In the genomic region with DNA sequence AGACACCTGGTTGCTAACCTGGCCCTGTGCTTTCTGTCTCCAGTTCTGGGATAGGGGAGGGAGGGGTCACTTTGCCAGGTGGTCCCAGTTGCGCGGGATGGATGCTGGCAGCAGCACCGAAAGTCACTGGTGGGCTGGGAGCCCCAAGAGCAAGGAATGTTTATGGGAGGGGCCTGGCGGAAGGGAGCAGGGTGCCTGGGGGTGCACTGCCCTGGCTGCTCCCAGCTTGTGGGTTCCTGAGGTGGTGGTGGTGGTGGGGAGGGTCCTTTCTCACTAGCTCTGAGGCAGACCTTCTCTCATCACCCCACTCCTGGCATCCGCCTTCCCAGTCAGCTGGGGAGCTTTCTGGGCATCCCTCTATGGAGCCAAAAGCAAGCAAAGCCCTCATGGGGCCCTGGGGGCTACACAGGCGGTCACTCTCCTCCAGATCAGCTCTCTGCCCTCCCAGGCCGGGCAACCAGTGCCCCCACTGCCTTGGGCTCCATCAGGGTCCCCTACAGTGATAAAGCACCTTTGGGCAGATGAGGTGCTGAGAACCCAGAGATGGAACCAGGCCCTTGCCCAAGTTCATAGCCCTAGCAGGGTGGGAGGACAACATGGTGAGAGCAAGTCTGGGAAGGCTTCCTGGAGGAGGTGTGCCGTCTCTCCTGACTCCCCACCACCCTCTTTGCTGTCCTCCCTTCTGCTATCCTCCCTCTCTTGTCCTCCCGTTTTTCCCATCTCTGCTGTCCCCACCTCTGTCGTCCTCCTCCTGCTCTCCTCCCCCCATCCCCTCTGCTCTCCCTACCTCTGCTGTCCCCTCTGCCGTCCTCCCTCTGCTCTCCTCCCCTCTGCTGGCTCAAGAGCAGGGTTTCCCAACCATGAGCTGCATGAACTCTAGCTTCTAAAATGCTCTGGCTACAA, we compare ENCODE assay signal across 14 cellular contexts. TPM values are rescaled to one million over a fixed set of nuclear protein-coding genes. Genes with fewer than 3 reads are reported as not detected.
DNase-seq lines count a peak whose midpoint lies in the region; ATAC-seq, FAIRE-seq and TF ChIP-seq lines count a peak whose summit lies in the region.
"Had no signal": no experiment of that assay in that cellular context is flagged by ENCODE, and none has a peak within 500 bp of the region (broad histone marks: within the 10 kb centered on the region; RNA-seq: fewer than 3 reads in every experiment).

No MANE protein-coding gene starts in this region.

- CTCF ChIA-PET in A549 (lab: Yijun Ruan, JAX), result interaction anchor here (0.6 to 13.7 kb wide), 27 partner anchors 7 to 118 kb away, joined by 3 to 227 read pairs (median 8); partner anchors contain the start of gene FGFR3

- no peak for TF ChIP-seq RAD21 in A549 (conservative IDR thresholded peaks at IDR 0.05 in 1 of 2, IDR thresholded peaks at IDR 0.05 in 1 of 2)

- ATAC-seq in A549 (no peak), HG02571 (IDR thresholded peaks at IDR 0.05; ENCODE audit: unreplicated experiment) (no peak)

- peaks cover 12% of the 10 kb centered on the region for H3F3A ChIP-seq in neural progenitor cell (ENCODE audit: low read depth)

- H4K20me1 ChIP-seq in neural progenitor cell (ENCODE audit: low read depth), result peaks cover 9% of the 10 kb centered on the region

- H3K4me1 ChIP-seq in A549 (no peaks in the 10 kb centered on the region), NT2/D1 (ENCODE audit: insufficient read depth, insufficient read length) (peaks cover 18% of the 10 kb centered on the region), ectodermal cell (ENCODE audit: control insufficient read depth, insufficient read depth, low read length) (no peaks in the 10 kb centered on the region), neural progenitor cell (no peaks in the 10 kb centered on the region), small intestine (ENCODE audit: control insufficient read depth in 2 of 2, insufficient read depth in 1 of 2, low read depth in 1 of 2, low read length in 1 of 2) (no peaks in the 10 kb centered on the region), SJCRH30 (no peaks in the 10 kb centered on the region)

- POLR2A ChIA-PET in A549 (lab: Yijun Ruan, JAX), result no interaction called here

- H3K27me3 Mint-ChIP-seq in neural progenitor cell (ENCODE audit: insufficient read depth, low read depth), result peaks cover 4% of the 10 kb centered on the region
- H3K27me3 Mint-ChIP-seq: IgD-negative memory B cell had no signal

- 85% methylated on average over 10 of the region's 11 CpGs for WGBS in A549 (ENCODE audit: missing lambda C conversion rate)
- WGBS in ectodermal cell, 2 experiments, result 80 to 83% methylated on average over 11 of the region's 11 CpGs
- 77 to 81% (median 79%) methylated on average over 10 to 11 of the region's 11 CpGs for whole genome bisulfite sequencing in small intestine, 3 donors

- no peak for FAIRE-seq in A549 (lab: Jason Lieb, UNC)
- FAIRE-seq in small intestine (lab: Jason Lieb, UNC), result no peak

- no peaks in the 10 kb centered on the region for H3K9me3 ChIP-seq in A549
- H3K9me3 ChIP-seq in NT2/D1 (ENCODE audit: insufficient read depth, low read length), result no peaks in the 10 kb centered on the region
- H3K9me3 ChIP-seq in ectodermal cell (ENCODE audit: control insufficient read depth, low read length), result no peaks in the 10 kb centered on the region
- no peaks in the 10 kb centered on the region for H3K9me3 ChIP-seq in neural progenitor cell (ENCODE audit: low read depth)
- H3K9me3 ChIP-seq in small intestine (ENCODE audit: control insufficient read depth, low read depth), result no peaks in the 10 kb centered on the region
- H3K9me3 ChIP-seq in SJCRH30 (replicated peaks), result no peaks in the 10 kb centered on the region
- H3K9me3 ChIP-seq: BLaER1 had no signal

- H3K27ac Mint-ChIP-seq in neural progenitor cell, result peak overlapping the region; percentile 50
- H3K27ac Mint-ChIP-seq: CD8-positive, alpha-beta T cell; IgD-negative memory B cell had no signal

- H3K27ac ChIP-seq in A549 (no peak overlapping the region), ectodermal cell (ENCODE audit: insufficient read depth, low read depth, low read length, poor library complexity, severe bottlenecking) (peak overlapping the region; percentile 42), neural progenitor cell (no peak overlapping the region), small intestine (ENCODE audit: low read depth in 1 of 2, low read length in 1 of 2) (no peak overlapping the region), SJCRH30 (no peak overlapping the region)
- H3K27ac ChIP-seq: BLaER1, PC-9 had no signal

- no peaks in the 10 kb centered on the region for H3K9me3 Mint-ChIP-seq in neural progenitor cell
- H3K9me3 Mint-ChIP-seq: CD8-positive, alpha-beta T cell; IgD-negative memory B cell had no signal

- no peak overlapping the region for H2AFZ ChIP-seq in neural progenitor cell (replicated peaks)
- H2AFZ ChIP-seq: PC-9 had no signal

- H3K27me3 ChIP-seq in NT2/D1 (ENCODE audit: insufficient read depth, insufficient read length) (no peaks in the 10 kb centered on the region), ectodermal cell (ENCODE audit: control insufficient read depth, insufficient read depth, low read length, poor library complexity, severe bottlenecking) (no peaks in the 10 kb centered on the region), neural progenitor cell (no peaks in the 10 kb centered on the region), small intestine (ENCODE audit: control insufficient read depth in 2 of 2, insufficient read depth in 2 of 2, low read length in 2 of 2) (no peaks in the 10 kb centered on the region), SJCRH30 (no peaks in the 10 kb centered on the region)

- H3K9ac ChIP-seq in NT2/D1 (ENCODE audit: insufficient read length, low read depth), result peak overlapping the region; percentile 27
- H3K9ac ChIP-seq in neural progenitor cell, result no peak overlapping the region
- H3K9ac ChIP-seq: BLaER1 had no signal

- TF ChIP-seq POLR2A in A549 (IDR thresholded peaks at IDR 0.05; ENCODE audit: low read length), result no peak

- H3K4me1 Mint-ChIP-seq in neural progenitor cell, result no peaks in the 10 kb centered on the region

- H3K36me3 ChIP-seq in NT2/D1 (ENCODE audit: insufficient read depth, insufficient read length, low read length) (peaks cover 83% of the 10 kb centered on the region), ectodermal cell (ENCODE audit: control insufficient read depth, insufficient read depth, low read length) (peaks cover 18% of the 10 kb centered on the region), neural progenitor cell (no peaks in the 10 kb centered on the region), small intestine (ENCODE audit: control insufficient read depth in 2 of 2, insufficient read depth in 2 of 2, low read length in 2 of 2) (peaks cover 2 to 21% of the 10 kb centered on the region in 2 donors), SJCRH30 (no peaks in the 10 kb centered on the region)

- H3K79me2 ChIP-seq in neural progenitor cell (ENCODE audit: low read depth), result no peaks in the 10 kb centered on the region

- TF ChIP-seq CTCF in A549 (IDR thresholded peaks at IDR 0.05) (no peak), neural progenitor cell (IDR thresholded peaks at IDR 0.05) (no peak)

- H3K4me2 ChIP-seq in A549, result no peak overlapping the region
- H3K4me2 ChIP-seq in neural progenitor cell, result no peak overlapping the region
- H3K4me2 ChIP-seq: BLaER1, PC-9 had no signal

- H3K36me3 Mint-ChIP-seq in neural progenitor cell, result peaks cover 1% of the 10 kb centered on the region
- H3K36me3 Mint-ChIP-seq: IgD-negative memory B cell had no signal

- no peak for TF ChIP-seq EP300 in A549 (IDR thresholded peaks at IDR 0.05)

- H3K4me3 ChIP-seq in A549 (no peak overlapping the region), NT2/D1 (ENCODE audit: insufficient read length, low read depth) (no peak overlapping the region), ectodermal cell (ENCODE audit: insufficient read depth, low read depth, low read length) (no peak overlapping the region), neural progenitor cell (no peak overlapping the region), small intestine (ENCODE audit: low read depth in 1 of 2, low read length in 2 of 2) (no peak overlapping the region), SJCRH30 (no peak overlapping the region)
- H3K4me3 ChIP-seq: BLaER1, PC-9 had no signal

- no peak for DNase-seq in A549 (ENCODE audit: low read depth in 1 of 2, low spot score in 1 of 2)
- DNase-seq in NT2/D1 (ENCODE audit: low read depth, low spot score), result no peak
- DNase-seq in neural progenitor cell (ENCODE audit: low spot score), result no peak
- no peak for DNase-seq in KG1 (lab: John Stamatoyannopoulos, UW)
- no peak for DNase-seq in small intestine
- DNase-seq in SJCRH30, result no peak
- DNase-seq: GOT3, NCI-H748 treated with DMSO at 0.1 percent for 48 hours had no signal

- no peak overlapping the region for H3K4me3 Mint-ChIP-seq in neural progenitor cell
- H3K4me3 Mint-ChIP-seq: CD8-positive, alpha-beta T cell; IgD-negative memory B cell had no signal

TF ChIP-seq in A549, 52 proteins besides CTCF, POLR2A, EP300 and RAD21:
- TF ChIP-seq ZFP36 (IDR thresholded peaks at IDR 0.05; ENCODE audit: borderline replicate concordance, partially characterized antibody) (peak; percentile 94), NFE2L2 (conservative IDR thresholded peaks at IDR 0.05; ENCODE audit: low read length) (no peak)

RNA-seq across cellular contexts. Expression of gene FGFR3, which starts 16.0 kb away (rescaled TPM):
- polyA plus RNA-seq in A549 (2011; rRNA removed) (1.6 and 1.9 TPM in 2 replicates), A549 (2017; fragmentation: RNase III; extraction: RNeasy Plus Mini Kit Qiagen cat#74134 plus additional on column Dnase treatment) (3.8 to 4.8 TPM (median 3.9 TPM) in 3 replicates), small intestine (10 to 100 TPM; 13.8 to 35.8 (median 35.7) TPM)
- 4.4 and 7.0 TPM in 2 replicates for polyA plus RNA-seq in A549 (2012; cell fraction: cytosol; rRNA removed)
- polyA plus RNA-seq in A549 (2012; cell fraction: nucleus; rRNA removed), result 25.1 and 29.5 TPM in 2 replicates
- polyA minus RNA-seq in A549 (2011; rRNA and poly(A)+ RNA removed), result 1.4 and 1.5 TPM in 2 replicates
- 89.9 TPM for polyA plus RNA-seq in ectodermal cell (2013, experiment 1 of 4)
- 72.5 TPM for polyA plus RNA-seq in ectodermal cell (2013, experiment 2 of 4)
- 77.8 TPM for polyA plus RNA-seq in ectodermal cell (2013, experiment 3 of 4)
- 77.4 TPM for polyA plus RNA-seq in ectodermal cell (2013, experiment 4 of 4)
- 4.8 and 17.0 TPM in 2 replicates for total RNA-seq in neural progenitor cell (ENCODE audit: low replicate concordance)
- 2.0 and 2.4 TPM in 2 replicates for total RNA-seq in SJCRH30 (2014; rRNA removed; shearing (Covaris generic))
- total RNA-seq: CD8-positive, alpha-beta T cell had no signal

RNA-seq across cellular contexts. Expression of gene LETM1, which starts 46.9 kb away (rescaled TPM):
- polyA plus RNA-seq in A549 (2011; rRNA removed), result 18.6 and 20.2 TPM in 2 replicates
- polyA plus RNA-seq in A549 (2012; cell fraction: cytosol; rRNA removed), result 24.7 and 30.2 TPM in 2 replicates
- polyA plus RNA-seq in A549 (2012; cell fraction: nucleus; rRNA removed), result 85.4 and 112 TPM in 2 replicates
- polyA plus RNA-seq in A549 (2017; fragmentation: RNase III; extraction: RNeasy Plus Mini Kit Qiagen cat#74134 plus additional on column Dnase treatment), result 29.6 to 29.9 TPM (median 29.6 TPM) in 3 replicates
- 36.4 and 57.7 TPM in 2 replicates for polyA minus RNA-seq in A549 (2011; rRNA and poly(A)+ RNA removed)
- 32.0 TPM for polyA plus RNA-seq in ectodermal cell (2013, experiment 1 of 4)
- 30.2 TPM for polyA plus RNA-seq in ectodermal cell (2013, experiment 2 of 4)
- polyA plus RNA-seq in ectodermal cell (2013, experiment 3 of 4), result 21.9 TPM
- polyA plus RNA-seq in ectodermal cell (2013, experiment 4 of 4), result 22.5 TPM
- total RNA-seq in neural progenitor cell (ENCODE audit: low replicate concordance), result 16.9 and 34.8 TPM in 2 replicates
- polyA plus RNA-seq in small intestine, result 10 to 100 TPM; 19.7 to 28.5 (median 21.3) TPM
- total RNA-seq in SJCRH30 (2014; rRNA removed; shearing (Covaris generic)), result 44.3 and 54.4 TPM in 2 replicates
